In the genomic region with DNA sequence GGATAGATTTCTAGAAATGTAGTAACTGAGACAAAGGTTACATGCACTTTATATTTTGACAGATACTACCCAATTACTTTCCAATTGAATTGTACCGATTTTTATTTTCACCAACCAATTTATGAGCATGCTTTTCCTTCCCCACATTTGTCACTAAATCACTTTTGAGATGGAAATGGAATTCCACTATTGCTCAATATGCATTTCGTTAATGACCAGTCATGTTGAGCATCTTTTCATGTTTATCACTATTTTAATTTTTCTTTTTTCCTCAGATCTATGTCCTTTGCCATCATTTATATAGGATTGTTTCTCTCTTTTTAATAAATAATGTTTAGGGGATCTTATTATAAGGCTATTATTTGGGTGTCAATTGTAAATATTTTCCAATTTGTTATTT, we compare ENCODE assay signal across 19 cellular contexts.
DNase-seq lines count a peak whose midpoint lies in the region; ATAC-seq, FAIRE-seq and TF ChIP-seq lines count a peak whose summit lies in the region.
"Had no signal": no experiment of that assay in that cellular context is flagged by ENCODE, and none has a peak within 500 bp of the region (broad histone marks: within the 10 kb centered on the region; RNA-seq: fewer than 3 reads in every experiment).

No MANE protein-coding gene starts in this region.

- TF ChIP-seq RAD21 in A549 (conservative IDR thresholded peaks at IDR 0.05 in 1 of 2, IDR thresholded peaks at IDR 0.05 in 1 of 2) (no peak), IMR-90 (IDR thresholded peaks at IDR 0.05; ENCODE audit: low read length) (no peak)

- TF ChIP-seq EP300 in A549 (IDR thresholded peaks at IDR 0.05): no peak

- POLR2A ChIA-PET in A549 (lab: Yijun Ruan, JAX) (no interaction called here), IMR-90 (lab: Charles Lee; ENCODE audit: unreplicated experiment) (no interaction called here)

- intact Hi-C loops in IMR-90 (cut with micrococcal nuclease) (no loop called here), lower lobe of right lung (cut with DNase I) (no loop called here), upper lobe of right lung (cut with DNase I) (no loop called here)

- H2BK15ac ChIP-seq in IMR-90 (ENCODE audit: low read depth, low read length): no peak overlapping the region

- H3K18ac ChIP-seq in IMR-90 (ENCODE audit: low read depth, low read length): no peak overlapping the region

- ATAC-seq in A549 (no peak), IMR-90 (ENCODE audit: low read depth) (no peak), lower lobe of right lung (no peak), upper lobe of right lung (no peak), GM21526 (IDR thresholded peaks at IDR 0.05; ENCODE audit: low FRiP score, unreplicated experiment) (no peak)

- no peak overlapping the region for H2AFZ ChIP-seq in IMR-90 (replicated peaks; ENCODE audit: low read length, poor library complexity)
- H2AFZ ChIP-seq: GM23248 had no signal

- no peak overlapping the region for H3K4me2 ChIP-seq in A549
- H3K4me2 ChIP-seq in IMR-90 (ENCODE audit: low read depth, low read length): no peak overlapping the region

- H2BK20ac ChIP-seq in IMR-90 (ENCODE audit: low read depth, low read length): no peak overlapping the region

- BruUV-seq in IMR-90 (replicated peaks; lab: Mats Ljungman, UMichigan): no TSS peak

- H3K27ac ChIP-seq in A549: no peak overlapping the region
- H3K27ac ChIP-seq in IMR-90 (ENCODE audit: insufficient read depth, low read length): no peak overlapping the region
- peak overlapping the region; percentile 38 for H3K27ac ChIP-seq in lower lobe of right lung
- H3K27ac ChIP-seq in upper lobe of right lung: peak overlapping the region; percentile 43
- no peak overlapping the region for H3K27ac ChIP-seq in caudate nucleus (ENCODE audit: low read depth, low read length)
- H3K27ac ChIP-seq: GM23248 had no signal

- WGBS in A549 (ENCODE audit: missing lambda C conversion rate): 35% methylated on average over 2 of the region's 2 CpGs
- WGBS in IMR-90 (ENCODE audit: extremely low coverage in 2 of 2, insufficient read length in 1 of 2), 2 experiments: no CpG with 5 or more reads among the region's 2 CpGs

- H4K8ac ChIP-seq in IMR-90 (ENCODE audit: low read depth in 2 of 2, low read length in 2 of 2): no peak overlapping the region

- H3K9me1 ChIP-seq in IMR-90 (ENCODE audit: insufficient read depth, low read length): peaks cover 4% of the 10 kb centered on the region; the same call in 1 of the 2 replicates

- no peaks in the 10 kb centered on the region for H3K79me1 ChIP-seq in IMR-90 (ENCODE audit: low read depth in 1 of 2, low read length in 2 of 2)

- no peak overlapping the region for H2BK5ac ChIP-seq in IMR-90 (ENCODE audit: low read depth, low read length, poor library complexity, severe bottlenecking)

- H4K5ac ChIP-seq in IMR-90 (ENCODE audit: low read depth, low read length): no peak overlapping the region

- H3K9me3 ChIP-seq in A549: no peaks in the 10 kb centered on the region
- H3K9me3 ChIP-seq in IMR-90 (ENCODE audit: control insufficient read depth, insufficient read depth, low read length): no peaks in the 10 kb centered on the region
- H3K9me3 ChIP-seq in lower lobe of right lung: no peaks in the 10 kb centered on the region
- H3K9me3 ChIP-seq in upper lobe of right lung: no peaks in the 10 kb centered on the region

- no peak overlapping the region for H3K56ac ChIP-seq in IMR-90 (ENCODE audit: extremely low read depth, insufficient read depth, low read length)

- H4K91ac ChIP-seq in IMR-90 (ENCODE audit: insufficient read depth, low read depth, low read length): no peak overlapping the region

- no peaks in the 10 kb centered on the region; the same call in 1 of the 2 replicates for H3K27me3 ChIP-seq in IMR-90 (ENCODE audit: control insufficient read depth, insufficient read depth, low read length)
- no peaks in the 10 kb centered on the region for H3K27me3 ChIP-seq in lower lobe of right lung (ENCODE audit: low read depth)
- no peaks in the 10 kb centered on the region for H3K27me3 ChIP-seq in upper lobe of right lung

- TF ChIP-seq POLR2A in A549 (IDR thresholded peaks at IDR 0.05; ENCODE audit: low read length): no peak
- no peak for TF ChIP-seq POLR2A in IMR-90 (IDR thresholded peaks at IDR 0.05; ENCODE audit: low read depth, low read length)

- H3K23ac ChIP-seq in IMR-90 (ENCODE audit: low read depth, low read length): no peak overlapping the region

- no peak for DNase-seq in A549 (ENCODE audit: low read depth in 1 of 2, low spot score in 1 of 2)
- no peak for DNase-seq in IMR-90
- no peak for DNase-seq in lower lobe of right lung
- DNase-seq in upper lobe of right lung: no peak
- no peak for DNase-seq in caudate nucleus (lab: John Stamatoyannopoulos, UW)
- no peak for DNase-seq in NCI-H774 (lab: John Stamatoyannopoulos, UW)
- DNase-seq: 8988T; C1 segment of cervical spinal cord; Calu3; CD4-positive, alpha-beta memory T cell; COR-L47; DMS53; DMS79 treated with DMSO at 0.1 percent for 48 hours; GF-D8; GM23248; H9; HFFc6 had no signal

- no peak overlapping the region for H3K14ac ChIP-seq in IMR-90 (replicated peaks; ENCODE audit: low read depth, low read length)

- no peak overlapping the region for H3K9ac ChIP-seq in IMR-90 (ENCODE audit: low read depth, low read length)
- H3K9ac ChIP-seq: GM23248 had no signal

- no peak overlapping the region for H3K4me3 ChIP-seq in A549
- no peak overlapping the region for H3K4me3 ChIP-seq in IMR-90 (ENCODE audit: insufficient read depth, low read depth, low read length)
- H3K4me3 ChIP-seq in lower lobe of right lung: no peak overlapping the region
- H3K4me3 ChIP-seq in upper lobe of right lung: no peak overlapping the region
- H3K4me3 ChIP-seq: GM23248 had no signal

- H4K20me1 ChIP-seq in IMR-90 (ENCODE audit: insufficient read depth, low read length): peaks cover 9% of the 10 kb centered on the region

- peak; percentile 18 for FAIRE-seq in A549 (lab: Jason Lieb, UNC)
- FAIRE-seq: GM12891 had no signal

- H3K4me1 ChIP-seq in A549 (no peaks in the 10 kb centered on the region), IMR-90 (ENCODE audit: control insufficient read depth, insufficient read depth, low read length) (peaks cover 11% of the 10 kb centered on the region), lower lobe of right lung (peaks cover 18% of the 10 kb centered on the region), upper lobe of right lung (no peaks in the 10 kb centered on the region)

- no peak for TF ChIP-seq CTCF in A549 (IDR thresholded peaks at IDR 0.05)
- no peak for TF ChIP-seq CTCF in IMR-90 (conservative IDR thresholded peaks at IDR 0.05; ENCODE audit: low read depth, low read length)
- no peak for TF ChIP-seq CTCF in lower lobe of right lung (IDR thresholded peaks at IDR 0.05)
- TF ChIP-seq CTCF in upper lobe of right lung (IDR thresholded peaks at IDR 0.05): no peak

- H2AK5ac ChIP-seq in IMR-90 (ENCODE audit: low read depth, low read length): no peak overlapping the region

- no peaks in the 10 kb centered on the region for H3K36me3 ChIP-seq in IMR-90 (ENCODE audit: control insufficient read depth, insufficient read depth, low read length)
- H3K36me3 ChIP-seq in lower lobe of right lung: no peaks in the 10 kb centered on the region
- no peaks in the 10 kb centered on the region for H3K36me3 ChIP-seq in upper lobe of right lung

- in situ Hi-C loops in IMR-90 (cut with MboI; ENCODE audit: low sequenced_read_pairs): no loop called here

- H2BK120ac ChIP-seq in IMR-90 (ENCODE audit: low read depth, low read length): no peak overlapping the region

- dilution Hi-C loops in IMR-90 (cut with HindIII; ENCODE audit: low sequenced_read_pairs, unreplicated experiment): no loop called here

- CTCF ChIA-PET in A549 (lab: Yijun Ruan, JAX) (interaction anchor here (1.0 kb wide), 1 partner anchor 86 kb away, joined by 4 read pairs; no protein-coding TSS in a partner anchor), IMR-90 (lab: Yijun Ruan, JAX) (no interaction called here)

- H3K4ac ChIP-seq in IMR-90 (ENCODE audit: low read depth, low read length): no peak overlapping the region

- H2AK9ac ChIP-seq in IMR-90 (replicated peaks; ENCODE audit: low read depth, low read length, poor library complexity): no peak overlapping the region

TF ChIP-seq in A549, 52 proteins besides CTCF, POLR2A, EP300 and RAD21 (continues in another document):
- TF ChIP-seq, protein P1, sequence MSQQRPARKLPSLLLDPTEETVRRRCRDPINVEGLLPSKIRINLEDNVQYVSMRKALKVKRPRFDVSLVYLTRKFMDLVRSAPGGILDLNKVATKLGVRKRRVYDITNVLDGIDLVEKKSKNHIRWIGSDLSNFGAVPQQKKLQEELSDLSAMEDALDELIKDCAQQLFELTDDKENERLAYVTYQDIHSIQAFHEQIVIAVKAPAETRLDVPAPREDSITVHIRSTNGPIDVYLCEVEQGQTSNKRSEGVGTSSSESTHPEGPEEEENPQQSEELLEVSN (IDR thresholded peaks at IDR 0.05; ENCODE audit: borderline replicate concordance, low read depth): no peak
- TF ChIP-seq RCOR1 (IDR thresholded peaks at IDR 0.05; ENCODE audit: low read depth, low read length) (no peak), MAZ (IDR thresholded peaks at IDR 0.05; ENCODE audit: borderline replicate concordance, low read depth, low read length) (no peak), FOSL2 (IDR thresholded peaks at IDR 0.05) (no peak), FOSL2 (CRISPR knock-in tag; IDR thresholded peaks at IDR 0.05) (no peak)

TF ChIP-seq in IMR-90, 13 proteins besides CTCF, POLR2A, EP300 and RAD21:
- TF ChIP-seq SMC3 (IDR thresholded peaks at IDR 0.05; ENCODE audit: low read depth, low read length) (no peak), CEBPB (IDR thresholded peaks at IDR 0.05; ENCODE audit: low read depth, low read length) (peak; percentile 60), FOS (IDR thresholded peaks at IDR 0.05; ENCODE audit: low read depth, low read length) (no peak), MAZ (IDR thresholded peaks at IDR 0.05; ENCODE audit: borderline replicate concordance, low read depth, low read length) (no peak)

Comparison
In these comparisons a context has a peak if more than half of its experiments do, and no peak if none do; other contexts are left out.
1. H3K27ac ChIP-seq: peak in lower lobe of right lung (single experiment) and upper lobe of right lung (single experiment); none in A549 (0 of 2), IMR-90 (single experiment) and caudate nucleus (single experiment).